In the genomic region with DNA sequence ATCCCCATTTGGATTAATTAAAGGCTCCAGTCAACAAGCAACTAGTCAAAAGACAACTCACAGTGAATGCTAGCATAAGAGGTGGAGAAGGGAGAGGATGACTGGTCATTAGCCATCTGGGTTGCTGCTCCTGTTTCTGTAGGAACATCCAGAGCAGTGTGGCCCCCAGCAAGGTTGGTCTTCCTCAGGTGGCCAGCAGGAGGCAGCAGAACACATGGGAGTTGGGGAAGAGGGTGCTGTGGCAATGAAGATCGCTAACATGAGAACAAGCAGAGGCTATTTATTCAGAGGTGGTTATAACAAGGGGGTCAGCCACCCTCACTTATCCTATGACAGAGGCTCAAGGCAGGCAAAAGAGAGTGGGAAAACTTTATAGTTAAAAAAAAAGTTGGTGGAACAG, we compare ENCODE assay signal across 1 cellular context.
TF ChIP-seq lines count a peak whose summit lies in the region.

No MANE protein-coding gene starts in this region.

TF ChIP-seq in liver, 16 proteins besides CTCF, POLR2A, EP300 and RAD21 (continued from another document):
- TF ChIP-seq, protein P1, sequence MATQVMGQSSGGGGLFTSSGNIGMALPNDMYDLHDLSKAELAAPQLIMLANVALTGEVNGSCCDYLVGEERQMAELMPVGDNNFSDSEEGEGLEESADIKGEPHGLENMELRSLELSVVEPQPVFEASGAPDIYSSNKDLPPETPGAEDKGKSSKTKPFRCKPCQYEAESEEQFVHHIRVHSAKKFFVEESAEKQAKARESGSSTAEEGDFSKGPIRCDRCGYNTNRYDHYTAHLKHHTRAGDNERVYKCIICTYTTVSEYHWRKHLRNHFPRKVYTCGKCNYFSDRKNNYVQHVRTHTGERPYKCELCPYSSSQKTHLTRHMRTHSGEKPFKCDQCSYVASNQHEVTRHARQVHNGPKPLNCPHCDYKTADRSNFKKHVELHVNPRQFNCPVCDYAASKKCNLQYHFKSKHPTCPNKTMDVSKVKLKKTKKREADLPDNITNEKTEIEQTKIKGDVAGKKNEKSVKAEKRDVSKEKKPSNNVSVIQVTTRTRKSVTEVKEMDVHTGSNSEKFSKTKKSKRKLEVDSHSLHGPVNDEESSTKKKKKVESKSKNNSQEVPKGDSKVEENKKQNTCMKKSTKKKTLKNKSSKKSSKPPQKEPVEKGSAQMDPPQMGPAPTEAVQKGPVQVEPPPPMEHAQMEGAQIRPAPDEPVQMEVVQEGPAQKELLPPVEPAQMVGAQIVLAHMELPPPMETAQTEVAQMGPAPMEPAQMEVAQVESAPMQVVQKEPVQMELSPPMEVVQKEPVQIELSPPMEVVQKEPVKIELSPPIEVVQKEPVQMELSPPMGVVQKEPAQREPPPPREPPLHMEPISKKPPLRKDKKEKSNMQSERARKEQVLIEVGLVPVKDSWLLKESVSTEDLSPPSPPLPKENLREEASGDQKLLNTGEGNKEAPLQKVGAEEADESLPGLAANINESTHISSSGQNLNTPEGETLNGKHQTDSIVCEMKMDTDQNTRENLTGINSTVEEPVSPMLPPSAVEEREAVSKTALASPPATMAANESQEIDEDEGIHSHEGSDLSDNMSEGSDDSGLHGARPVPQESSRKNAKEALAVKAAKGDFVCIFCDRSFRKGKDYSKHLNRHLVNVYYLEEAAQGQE (IDR thresholded peaks at IDR 0.05), result no peak
- TF ChIP-seq YY1 (IDR thresholded peaks at IDR 0.05) (no peak), FOXA2 (IDR thresholded peaks at IDR 0.05) (no peak), HNF4G (IDR thresholded peaks at IDR 0.05) (no peak)
TF ChIP-seq in liver: peak in this region for 0.
